In genomic region chr1:54488831-54489626, GRCh38 we compare ENCODE assay signal across 8 cellular contexts. TPM values are rescaled to one million over a fixed set of nuclear protein-coding genes. Genes with fewer than 3 reads are reported as not detected.
DNase-seq lines count a peak whose midpoint lies in the region; ATAC-seq, FAIRE-seq and TF ChIP-seq lines count a peak whose summit lies in the region.

No MANE protein-coding gene starts in this region.

- H3K4me3 ChIP-seq in DND-41 (ENCODE audit: low read depth in 1 of 2, low read length in 2 of 2) (peak overlapping the region; percentile 58 to 74), astrocyte (ENCODE audit: insufficient read depth, low read depth, low read length) (peak overlapping the region; percentile 61)

- ATAC-seq in DND-41 (ENCODE audit: insufficient read depth, low read depth) (peak; percentile 59), HG03469 (IDR thresholded peaks at IDR 0.05; ENCODE audit: unreplicated experiment) (no peak)

- peaks cover 21% of the 10 kb centered on the region for H3K4me1 Mint-ChIP-seq in T-helper 2 cell treated with Interferon-gamma antibody and Interleukin-4, amounts not matched to agents 5 μg/mL and 100 μg/mL, for 36 hours (ENCODE audit: low read depth)
- peaks cover 24% of the 10 kb centered on the region for H3K4me1 Mint-ChIP-seq in astrocyte (ENCODE audit: low read depth, unreplicated experiment)

- peak overlapping the region; percentile 87 for H2AFZ ChIP-seq in DND-41 (ENCODE audit: low read depth, low read length)
- H2AFZ ChIP-seq in astrocyte (ENCODE audit: low read depth, low read length), result peak overlapping the region; percentile 59

- H3K9me3 ChIP-seq in DND-41 (ENCODE audit: insufficient read depth, low read length, severe bottlenecking), result no peaks in the 10 kb centered on the region
- H3K9me3 ChIP-seq in astrocyte (ENCODE audit: insufficient read depth, low read depth, low read length), result no peaks in the 10 kb centered on the region

- no peaks in the 10 kb centered on the region for H3K36me3 Mint-ChIP-seq in T-helper 2 cell treated with Interferon-gamma antibody and Interleukin-4, amounts not matched to agents 5 μg/mL and 100 μg/mL, for 36 hours (ENCODE audit: low read depth)
- no peaks in the 10 kb centered on the region for H3K36me3 Mint-ChIP-seq in astrocyte (ENCODE audit: low read depth, unreplicated experiment)

- H3K27ac Mint-ChIP-seq in T-helper 2 cell treated with Interferon-gamma antibody and Interleukin-4, amounts not matched to agents 5 μg/mL and 100 μg/mL, for 36 hours, result peak overlapping the region; percentile 77
- H3K27ac Mint-ChIP-seq in astrocyte (ENCODE audit: unreplicated experiment), result peak overlapping the region; percentile 91

- H3K36me3 ChIP-seq in DND-41 (ENCODE audit: insufficient read depth, low read length) (no peaks in the 10 kb centered on the region), astrocyte (ENCODE audit: insufficient read depth, low read length) (no peaks in the 10 kb centered on the region)

- FAIRE-seq in astrocyte (lab: Jason Lieb, UNC), result no peak

- H3K4me3 Mint-ChIP-seq in T-helper 2 cell treated with Interferon-gamma antibody and Interleukin-4, amounts not matched to agents 5 μg/mL and 100 μg/mL, for 36 hours, result peak overlapping the region; percentile 86
- peak overlapping the region; percentile 80 for H3K4me3 Mint-ChIP-seq in astrocyte (ENCODE audit: unreplicated experiment)

- H3K79me2 ChIP-seq in DND-41 (ENCODE audit: insufficient read depth, low read length), result 0 out of 2 replicates have a peak, but pooled peaks cover 3% of the 10 kb centered on the region
- no peaks in the 10 kb centered on the region for H3K79me2 ChIP-seq in astrocyte (ENCODE audit: insufficient read depth, low read length)

- no peaks in the 10 kb centered on the region for H4K20me1 ChIP-seq in DND-41 (ENCODE audit: insufficient read depth, low read length)
- no peaks in the 10 kb centered on the region for H4K20me1 ChIP-seq in astrocyte (ENCODE audit: insufficient read depth, low read length)

- H3K4me1 ChIP-seq in DND-41 (ENCODE audit: insufficient read depth, low read length) (peaks cover 56% of the 10 kb centered on the region), astrocyte (ENCODE audit: insufficient read depth, low read length) (peaks cover 20% of the 10 kb centered on the region)

- H3K9ac ChIP-seq in DND-41 (ENCODE audit: low read depth, low read length), result peak overlapping the region; percentile 85
- peak overlapping the region; percentile 86 for H3K9ac ChIP-seq in astrocyte (ENCODE audit: low read length)

- peaks cover 29% of the 10 kb centered on the region for H3K27me3 Mint-ChIP-seq in T-helper 2 cell treated with Interferon-gamma antibody and Interleukin-4, amounts not matched to agents 5 μg/mL and 100 μg/mL, for 36 hours (ENCODE audit: low read depth)
- H3K27me3 Mint-ChIP-seq in astrocyte (ENCODE audit: low read depth, unreplicated experiment), result peaks cover 14% of the 10 kb centered on the region

- TF ChIP-seq CTCF in DND-41 (IDR thresholded peaks at IDR 0.05; ENCODE audit: borderline replicate concordance, extremely low read depth, low read length, poor library complexity, severe bottlenecking) (peak; percentile 92), astrocyte (IDR thresholded peaks at IDR 0.05; ENCODE audit: insufficient read depth, low read depth, low read length) (peak; percentile 57)

- H3K4me2 ChIP-seq in DND-41 (ENCODE audit: insufficient read depth, low read length) (peak overlapping the region; percentile 99), astrocyte (ENCODE audit: low read length) (peak overlapping the region; percentile 99)

- H3K27me3 ChIP-seq in DND-41 (ENCODE audit: insufficient read depth, low read length, poor library complexity) (no peaks in the 10 kb centered on the region), astrocyte (ENCODE audit: insufficient read depth, low read length) (peaks cover 3% of the 10 kb centered on the region)

- H3K9me3 Mint-ChIP-seq in T-helper 2 cell treated with Interferon-gamma antibody and Interleukin-4, amounts not matched to agents 5 μg/mL and 100 μg/mL, for 36 hours, result no peaks in the 10 kb centered on the region
- H3K9me3 Mint-ChIP-seq in astrocyte (ENCODE audit: unreplicated experiment), result no peaks in the 10 kb centered on the region

- H3K27ac ChIP-seq in DND-41 (ENCODE audit: low read length) (peak overlapping the region; percentile 96), astrocyte (ENCODE audit: low read depth, low read length) (peak overlapping the region; percentile 89)

- DNase-seq in DND-41, result peak; percentile 77
- peak; percentile 54 for DNase-seq in GOT3 (lab: John Stamatoyannopoulos, UW)
- peak; percentile 48 for DNase-seq in NCI-H1048 (lab: John Stamatoyannopoulos, UW)
- peak; percentile 75 for DNase-seq in T-helper 2 cell treated with Interferon-gamma antibody and Interleukin-4, amounts not matched to agents 5 μg/mL and 100 μg/mL, for 36 hours (ENCODE audit: low spot score)
- DNase-seq in astrocyte (ENCODE audit: low read depth), result peak; percentile 40
- peak; percentile 95 for DNase-seq in hepatic stellate cell (ENCODE audit: low spot score)
- peak; percentile 76 for DNase-seq in putamen (ENCODE audit: low spot score)

RNA-seq across cellular contexts. Expression of gene ACOT11, which starts 59.0 kb away (rescaled TPM):
- 1.5 and 2.7 TPM in 2 replicates for total RNA-seq in astrocyte

Comparison
In these comparisons a context has a peak if more than half of its experiments do, and no peak if none do; other contexts are left out.
1. DNase-seq: peak in every context shown above with its lines; median percentile 95 in hepatic stellate cell; 77 in DND-41; 76 in putamen; 75 in T-helper 2 cell treated with Interferon-gamma antibody and Interleukin-4, amounts not matched to agents 5 μg/mL and 100 μg/mL, for 36 hours; 54 in GOT3; 48 in NCI-H1048; 40 in astrocyte.